Comparison of ENCODE assay signal across 9 cellular contexts in the genomic region with DNA sequence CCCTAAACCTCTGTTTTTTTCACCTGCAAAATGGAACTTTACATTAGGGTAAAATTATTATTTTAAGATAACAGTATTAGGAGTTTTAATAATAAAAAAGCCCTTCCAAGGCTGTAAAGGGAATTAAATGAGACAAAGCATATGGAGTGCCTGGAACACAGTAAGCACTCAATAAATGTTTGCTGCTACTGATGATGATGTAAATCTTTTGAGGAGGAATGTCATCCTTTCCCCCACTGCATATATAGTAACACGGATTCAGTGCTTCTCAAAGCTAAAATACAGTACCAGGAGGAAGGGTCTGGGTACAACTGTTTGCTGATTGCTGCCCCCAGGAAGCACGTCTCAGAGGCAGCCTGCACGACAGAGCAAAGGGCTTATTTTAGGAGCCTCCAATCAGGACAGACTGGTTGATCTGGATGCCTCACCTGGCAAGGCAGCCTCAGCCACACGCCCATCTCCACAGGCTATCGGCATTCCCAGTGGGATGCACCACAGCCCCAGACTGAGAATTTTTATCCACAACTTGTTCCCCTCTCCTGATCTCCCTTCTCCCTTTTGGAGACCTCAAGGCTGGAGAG.
DNase-seq lines count a peak whose midpoint lies in the region; ATAC-seq and TF ChIP-seq lines count a peak whose summit lies in the region.
"Had no signal": no experiment of that assay in that cellular context is flagged by ENCODE, and none has a peak within 500 bp of the region (broad histone marks: within the 10 kb centered on the region; RNA-seq: fewer than 3 reads in every experiment).

No MANE protein-coding gene starts in this region.

- H3K4me1 Mint-ChIP-seq in brain, result peaks cover 68% of the 10 kb centered on the region
- H3K4me1 Mint-ChIP-seq in activated T-helper 1 cell treated with anti-CD3 and anti-CD28 coated beads, Interleukin-12 subunit alpha, Interleukin-12 subunit beta, Interleukin-2, Interleukin-4 antibody, amounts not matched to agents 30 ng/mL and 10 ng/mL and 1 ng/mL, durations not matched to agents 14 hours and 24 hours and 36 hours (ENCODE audit: low read depth), result peaks cover 49% of the 10 kb centered on the region

- H3K79me1 ChIP-seq in IMR-90 (ENCODE audit: low read depth in 1 of 2, low read length in 2 of 2), result peaks cover 44 to 83% of the 10 kb centered on the region in 2 experiments

- H3K36me3 Mint-ChIP-seq in brain, result no peaks in the 10 kb centered on the region
- H3K36me3 Mint-ChIP-seq in activated T-helper 1 cell treated with anti-CD3 and anti-CD28 coated beads, Interleukin-12 subunit alpha, Interleukin-12 subunit beta, Interleukin-2, Interleukin-4 antibody, amounts not matched to agents 30 ng/mL and 10 ng/mL and 1 ng/mL, durations not matched to agents 14 hours and 24 hours and 36 hours (ENCODE audit: low read depth), result no peaks in the 10 kb centered on the region

- ATAC-seq in IMR-90 (ENCODE audit: low read depth) (no peak), lower lobe of right lung (peak in 1 of 2 donors; percentile 52), HG02798 (IDR thresholded peaks at IDR 0.05; ENCODE audit: poor library complexity, unreplicated experiment) (no peak)

- H3K27me3 ChIP-seq in IMR-90 (ENCODE audit: control insufficient read depth, insufficient read depth, low read length) (no peaks in the 10 kb centered on the region), lower lobe of right lung (ENCODE audit: low read depth) (no peaks in the 10 kb centered on the region), thyroid gland (no peaks in the 10 kb centered on the region)

- H2AFZ ChIP-seq in IMR-90 (replicated peaks; ENCODE audit: low read length, poor library complexity), result no peak overlapping the region

- WGBS in IMR-90 (ENCODE audit: extremely low coverage in 2 of 2, insufficient read length in 1 of 2), 2 experiments, result 54% methylated on average over 2 of the region's 5 CpGs; no CpG with 5 or more reads in 1 of the 2 experiments
- WGBS in thyroid gland, 2 donors, result 49% methylated on average over 5 of the region's 5 CpGs

- DNase-seq in IMR-90 (no peak), lower lobe of right lung (no peak), thyroid gland (no peak)
- no peak for DNase-seq in activated T-helper 1 cell treated with anti-CD3 and anti-CD28 coated beads, Interleukin-12 subunit alpha, Interleukin-12 subunit beta, Interleukin-2, Interleukin-4 antibody, amounts not matched to agents 30 ng/mL and 10 ng/mL and 1 ng/mL, durations not matched to agents 14 hours and 24 hours and 36 hours (ENCODE audit: low spot score)
- no peak for DNase-seq in activated CD4-positive, CD25-positive, alpha-beta regulatory T cell treated with anti-CD3 and anti-CD28 coated beads, Interleukin-2, amount 50 U/mL, for 72 hours
- DNase-seq: activated T-cell treated with anti-CD3 and anti-CD28 coated beads for 4 hours, GOT3 had no signal

- H4K5ac ChIP-seq in IMR-90 (ENCODE audit: low read depth, low read length), result peak overlapping the region; percentile 93

- peaks cover 23% of the 10 kb centered on the region for H3K9me1 ChIP-seq in IMR-90 (ENCODE audit: insufficient read depth, low read length)

- in situ Hi-C loops in IMR-90 (cut with MboI; ENCODE audit: low sequenced_read_pairs), result no loop called here

- H3K23ac ChIP-seq in IMR-90 (ENCODE audit: low read depth, low read length), result peak overlapping the region; percentile 92

- peak overlapping the region; percentile 78 for H3K56ac ChIP-seq in IMR-90 (ENCODE audit: extremely low read depth, insufficient read depth, low read length)

- 0 out of 2 replicates have a peak, but pooled peaks cover 4% of the 10 kb centered on the region for H4K20me1 ChIP-seq in IMR-90 (ENCODE audit: insufficient read depth, low read length)

- H2BK20ac ChIP-seq in IMR-90 (ENCODE audit: low read depth, low read length), result peak overlapping the region; percentile 94

- H3K4ac ChIP-seq in IMR-90 (ENCODE audit: low read depth, low read length), result peak overlapping the region; percentile 96

- dilution Hi-C loops in IMR-90 (cut with HindIII; ENCODE audit: low sequenced_read_pairs, unreplicated experiment), result no loop called here

- BruUV-seq in IMR-90 (replicated peaks; lab: Mats Ljungman, UMichigan), result no TSS peak

- no peaks in the 10 kb centered on the region for H3K9me3 Mint-ChIP-seq in brain
- H3K9me3 Mint-ChIP-seq in activated T-helper 1 cell treated with anti-CD3 and anti-CD28 coated beads, Interleukin-12 subunit alpha, Interleukin-12 subunit beta, Interleukin-2, Interleukin-4 antibody, amounts not matched to agents 30 ng/mL and 10 ng/mL and 1 ng/mL, durations not matched to agents 14 hours and 24 hours and 36 hours, result no peaks in the 10 kb centered on the region

- intact Hi-C loops in IMR-90 (cut with micrococcal nuclease), result loop anchor here (2.0 kb wide), 1 partner anchor 65 kb away; a partner anchor contains a TSS
- intact Hi-C loops in lower lobe of right lung (cut with DNase I), result no loop called here
- intact Hi-C loops in thyroid gland (cut with DNase I), result no loop called here
- intact Hi-C loops in activated T-helper 1 cell treated with anti-CD3 and anti-CD28 coated beads, Interleukin-12 subunit alpha, Interleukin-12 subunit beta, Interleukin-2, Interleukin-4 antibody, amounts not matched to agents 30 ng/mL and 10 ng/mL and 1 ng/mL, durations not matched to agents 14 hours and 24 hours and 36 hours (cut with micrococcal nuclease), result no loop called here

- H3K4me1 ChIP-seq in IMR-90 (ENCODE audit: control insufficient read depth, insufficient read depth, low read length), result peaks cover 24% of the 10 kb centered on the region
- peaks cover 35% of the 10 kb centered on the region for H3K4me1 ChIP-seq in lower lobe of right lung
- peaks cover 53 to 84% of the 10 kb centered on the region in 2 donors for H3K4me1 ChIP-seq in thyroid gland

- no peak for TF ChIP-seq CTCF in IMR-90 (conservative IDR thresholded peaks at IDR 0.05; ENCODE audit: low read depth, low read length)
- no peak for TF ChIP-seq CTCF in brain (conservative IDR thresholded peaks at IDR 0.05)
- no peak for TF ChIP-seq CTCF in lower lobe of right lung (IDR thresholded peaks at IDR 0.05)
- TF ChIP-seq CTCF in thyroid gland (IDR thresholded peaks at IDR 0.05), result no peak

- H3K27ac ChIP-seq in IMR-90 (ENCODE audit: insufficient read depth, low read length) (peak overlapping the region; percentile 95), lower lobe of right lung (peak overlapping the region; percentile 58), thyroid gland (peak overlapping the region; percentile 95 to 96 (median 95))

- H2AK9ac ChIP-seq in IMR-90 (replicated peaks; ENCODE audit: low read depth, low read length, poor library complexity), result peak overlapping the region; percentile 88

- H3K27ac Mint-ChIP-seq in brain, result peak overlapping the region; percentile 64 to 92 (median 86)
- no peak overlapping the region for H3K27ac Mint-ChIP-seq in activated T-helper 1 cell treated with anti-CD3 and anti-CD28 coated beads, Interleukin-12 subunit alpha, Interleukin-12 subunit beta, Interleukin-2, Interleukin-4 antibody, amounts not matched to agents 30 ng/mL and 10 ng/mL and 1 ng/mL, durations not matched to agents 14 hours and 24 hours and 36 hours

- H4K8ac ChIP-seq in IMR-90 (ENCODE audit: low read depth in 2 of 2, low read length in 2 of 2), result peak overlapping the region; percentile 81 to 96

- peak overlapping the region; percentile 96 for H3K14ac ChIP-seq in IMR-90 (replicated peaks; ENCODE audit: low read depth, low read length)

- H2AK5ac ChIP-seq in IMR-90 (ENCODE audit: low read depth, low read length), result peak overlapping the region; percentile 95

- CTCF ChIA-PET in IMR-90 (lab: Yijun Ruan, JAX), result no interaction called here

- peak overlapping the region; percentile 89 for H2BK120ac ChIP-seq in IMR-90 (ENCODE audit: low read depth, low read length)

- no peaks in the 10 kb centered on the region for H3K36me3 ChIP-seq in IMR-90 (ENCODE audit: control insufficient read depth, insufficient read depth, low read length)
- H3K36me3 ChIP-seq in lower lobe of right lung, result no peaks in the 10 kb centered on the region
- no peaks in the 10 kb centered on the region for H3K36me3 ChIP-seq in thyroid gland

- peak overlapping the region; percentile 97 for H4K91ac ChIP-seq in IMR-90 (ENCODE audit: insufficient read depth, low read depth, low read length)

- POLR2A ChIA-PET in IMR-90 (lab: Charles Lee; ENCODE audit: unreplicated experiment), result no interaction called here

- H3K4me3 ChIP-seq in IMR-90 (ENCODE audit: insufficient read depth, low read depth, low read length), result no peak overlapping the region
- H3K4me3 ChIP-seq in lower lobe of right lung, result no peak overlapping the region
- H3K4me3 ChIP-seq in thyroid gland (replicated peaks in 1 of 3), result no peak overlapping the region

- H3K9ac ChIP-seq in IMR-90 (ENCODE audit: low read depth, low read length), result peak overlapping the region; percentile 54

- peak overlapping the region; percentile 94 for H3K4me2 ChIP-seq in IMR-90 (ENCODE audit: low read depth, low read length)

- H3K27me3 Mint-ChIP-seq in brain, result no peaks in the 10 kb centered on the region
- H3K27me3 Mint-ChIP-seq in activated T-helper 1 cell treated with anti-CD3 and anti-CD28 coated beads, Interleukin-12 subunit alpha, Interleukin-12 subunit beta, Interleukin-2, Interleukin-4 antibody, amounts not matched to agents 30 ng/mL and 10 ng/mL and 1 ng/mL, durations not matched to agents 14 hours and 24 hours and 36 hours (ENCODE audit: insufficient read depth), result peaks cover 19% of the 10 kb centered on the region

- no peaks in the 10 kb centered on the region for H3K9me3 ChIP-seq in IMR-90 (ENCODE audit: control insufficient read depth, insufficient read depth, low read length)
- no peaks in the 10 kb centered on the region for H3K9me3 ChIP-seq in lower lobe of right lung
- no peaks in the 10 kb centered on the region for H3K9me3 ChIP-seq in thyroid gland

- peak overlapping the region; percentile 40 to 67 (median 58) for H3K4me3 Mint-ChIP-seq in brain
- no peak overlapping the region for H3K4me3 Mint-ChIP-seq in activated T-helper 1 cell treated with anti-CD3 and anti-CD28 coated beads, Interleukin-12 subunit alpha, Interleukin-12 subunit beta, Interleukin-2, Interleukin-4 antibody, amounts not matched to agents 30 ng/mL and 10 ng/mL and 1 ng/mL, durations not matched to agents 14 hours and 24 hours and 36 hours

- peak overlapping the region; percentile 96 for H2BK5ac ChIP-seq in IMR-90 (ENCODE audit: low read depth, low read length, poor library complexity, severe bottlenecking)

- peak overlapping the region; percentile 84 for H3K18ac ChIP-seq in IMR-90 (ENCODE audit: low read depth, low read length)

- peak overlapping the region; percentile 93 for H2BK15ac ChIP-seq in IMR-90 (ENCODE audit: low read depth, low read length)

- TF ChIP-seq RAD21 in IMR-90 (IDR thresholded peaks at IDR 0.05; ENCODE audit: low read length), result no peak

- TF ChIP-seq POLR2A in IMR-90 (IDR thresholded peaks at IDR 0.05; ENCODE audit: low read depth, low read length) (no peak), thyroid gland (IDR thresholded peaks at IDR 0.05) (no peak)

TF ChIP-seq in IMR-90, 13 proteins besides CTCF, POLR2A, EP300 and RAD21 (continues in another document):
- TF ChIP-seq BHLHE40 (IDR thresholded peaks at IDR 0.05; ENCODE audit: low read depth, low read length) (no peak), RCOR1 (IDR thresholded peaks at IDR 0.05; ENCODE audit: insufficient replicate concordance, low read length) (no peak), CHD1 (IDR thresholded peaks at IDR 0.05; ENCODE audit: low read depth, low read length) (no peak), MAZ (IDR thresholded peaks at IDR 0.05; ENCODE audit: borderline replicate concordance, low read depth, low read length) (no peak)
